7 cellular contexts compared by ENCODE assay signal in the genomic region with DNA sequence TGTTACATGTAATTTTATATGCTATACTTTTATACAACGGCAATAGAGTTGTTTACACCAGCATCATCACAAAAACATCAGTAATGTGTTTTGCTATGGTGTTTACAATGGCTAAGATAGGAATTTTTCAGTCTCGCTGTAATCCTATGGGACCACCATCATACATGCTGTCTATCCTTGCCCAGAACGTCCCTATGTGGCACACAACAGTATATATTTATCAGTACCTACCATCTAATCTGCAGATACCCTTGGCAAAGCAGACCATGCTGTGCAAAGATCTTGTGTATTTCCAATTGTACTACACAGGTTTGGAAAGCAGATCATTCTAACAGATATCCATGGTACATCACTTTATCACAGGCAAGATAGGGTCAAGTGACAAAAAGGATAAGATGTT.
"Had no signal": no experiment of that assay in that cellular context is flagged by ENCODE, and none has a peak within 500 bp of the region (broad histone marks: within the 10 kb centered on the region; RNA-seq: fewer than 3 reads in every experiment).

No MANE protein-coding gene starts in this region.

- H3K9me3 Mint-ChIP-seq: IgD-negative memory B cell had no signal

- H3K27ac ChIP-seq: HL-60 had no signal

- FAIRE-seq: HTR-8/SVneo, K562 had no signal

- H3K27me3 Mint-ChIP-seq: IgD-negative memory B cell had no signal

- H3K4me3 ChIP-seq: K562 had no signal

- ATAC-seq: K562 had no signal

- H3K4me3 Mint-ChIP-seq: IgD-negative memory B cell had no signal

- H3K27ac Mint-ChIP-seq: IgD-negative memory B cell had no signal

- DNase-seq: IMR-90, KBM-7, KG1 had no signal
